ENCODE assay signal across 16 cellular contexts in the genomic region with DNA sequence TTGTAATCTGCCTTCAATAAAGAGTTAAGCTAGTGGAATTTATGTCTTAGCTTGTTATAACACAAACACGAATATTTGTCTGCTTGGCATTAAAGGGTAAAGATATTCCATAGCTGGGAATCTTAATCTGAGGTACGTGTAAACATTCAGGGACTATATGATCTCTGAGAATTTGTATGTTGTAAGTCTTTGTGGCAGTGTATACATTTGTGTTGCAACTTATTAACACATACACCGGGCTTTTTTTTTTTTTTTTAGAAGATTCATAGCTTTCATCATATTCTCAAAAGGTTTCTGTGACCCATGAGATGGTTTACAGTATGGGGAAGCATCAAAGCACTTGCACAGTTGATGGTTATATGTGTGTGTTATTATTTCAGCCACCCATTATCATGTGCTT. TPM values are rescaled to one million over a fixed set of nuclear protein-coding genes. Genes with fewer than 3 reads are reported as not detected.
DNase-seq lines count a peak whose midpoint lies in the region; ATAC-seq and TF ChIP-seq lines count a peak whose summit lies in the region.
"Had no signal": no experiment of that assay in that cellular context is flagged by ENCODE, and none has a peak within 500 bp of the region (broad histone marks: within the 10 kb centered on the region; RNA-seq: fewer than 3 reads in every experiment).

No MANE protein-coding gene starts in this region.

- peak; percentile 11 for DNase-seq in adipocyte (ENCODE audit: low read depth)
- DNase-seq in immature natural killer cell, result no peak
- no peak for DNase-seq in stimulated activated CD4-positive, alpha-beta T cell treated with anti-CD3 and anti-CD28 coated beads, Interleukin-2, amount 100 ng/mL, for 48 hours
- DNase-seq in GM10266 (ENCODE audit: extremely low spot score), result no peak
- DNase-seq in glomerular visceral epithelial cell (ENCODE audit: extremely low spot score), result no peak
- DNase-seq: activated CD4-positive, CD25-positive, alpha-beta regulatory T cell; BE2C; effector CD4-positive, alpha-beta T cell; heart right ventricle; NCI-H1417 treated with DMSO at 0.1 percent for 48 hours had no signal

- no peaks in the 10 kb centered on the region for H3K9me3 Mint-ChIP-seq in immature natural killer cell

- no peaks in the 10 kb centered on the region for H3K27me3 ChIP-seq in BLaER1 treated with 17β-estradiol and CSF1 and Interleukin-3, amounts not matched to agents 10 nM and 100 nM
- H3K27me3 ChIP-seq in HUES6 (ENCODE audit: control insufficient read depth, insufficient read depth, low read length) (no peaks in the 10 kb centered on the region), adipocyte (replicated peaks; ENCODE audit: control insufficient read depth, insufficient read depth, low read length) (no peaks in the 10 kb centered on the region)
- H3K27me3 ChIP-seq: ascending aorta, BE2C, heart right ventricle, SJSA1 had no signal

- no peak for TF ChIP-seq CTCF in GM10266 (IDR thresholded peaks at IDR 0.05; ENCODE audit: control insufficient read depth, insufficient read depth, low read depth, missing control alignments)

- peak overlapping the region in 3 of 5 donors; percentile 29 to 52 (median 44) for H3K4me3 Mint-ChIP-seq in immature natural killer cell

- H3K4me1 ChIP-seq in BLaER1 treated with 17β-estradiol and CSF1 and Interleukin-3, amounts not matched to agents 10 nM and 100 nM, result peaks cover 29 to 37% (median 34%) of the 10 kb centered on the region in 10 experiments
- H3K4me1 ChIP-seq in HUES6 (ENCODE audit: control insufficient read depth, insufficient read depth, low read length) (peaks cover 10% of the 10 kb centered on the region), adipocyte (ENCODE audit: control insufficient read depth, insufficient read depth, low read length) (peaks cover 23% of the 10 kb centered on the region)
- H3K4me1 ChIP-seq: BE2C had no signal

- H3K27ac Mint-ChIP-seq in immature natural killer cell, result peak overlapping the region in 3 of 6 donors; percentile 26 to 78 (median 46)

- H3K27ac ChIP-seq in BLaER1 treated with 17β-estradiol and CSF1 and Interleukin-3, amounts not matched to agents 10 nM and 100 nM, result no peak overlapping the region
- H3K27ac ChIP-seq in HUES6 (ENCODE audit: low read depth, low read length), result no peak overlapping the region
- H3K27ac ChIP-seq: ascending aorta, prostate gland, SJSA1 had no signal

- peaks cover 0 to 3% (median 0%) of the 10 kb centered on the region in 3 donors for H3K36me3 Mint-ChIP-seq in immature natural killer cell

- peak overlapping the region; percentile 78 to 98 (median 90) for H3K4me2 ChIP-seq in BLaER1 treated with 17β-estradiol and CSF1 and Interleukin-3, amounts not matched to agents 10 nM and 100 nM

- peaks cover 13 to 69% (median 44%) of the 10 kb centered on the region in 11 experiments; a peak in 21 of 22 replicates for H4K20me1 ChIP-seq in BLaER1 treated with 17β-estradiol and CSF1 and Interleukin-3, amounts not matched to agents 10 nM and 100 nM

- H3K4me1 Mint-ChIP-seq in immature natural killer cell, result peaks cover 9 to 11% of the 10 kb centered on the region in 2 donors

- no peak for ATAC-seq in GM18861 (IDR thresholded peaks at IDR 0.05; ENCODE audit: unreplicated experiment)
- ATAC-seq: heart right ventricle had no signal

- H3K4me3 ChIP-seq in BLaER1 treated with 17β-estradiol and CSF1 and Interleukin-3, amounts not matched to agents 10 nM and 100 nM, result peak overlapping the region in 2 of 10 experiments; percentile 75 to 77; a peak in 2 of 20 replicates
- H3K4me3 ChIP-seq in HUES6 (ENCODE audit: low read depth, low read length) (peak overlapping the region; percentile 84; the same call in 1 of the 2 replicates), adipocyte (ENCODE audit: low read length) (peak overlapping the region; percentile 40)
- H3K4me3 ChIP-seq: ascending aorta, prostate gland, SJSA1 had no signal

- H3K27me3 Mint-ChIP-seq in immature natural killer cell (ENCODE audit: low read depth in 3 of 3), result peaks cover 7 to 10% (median 7%) of the 10 kb centered on the region in 3 donors

- H3K9me3 ChIP-seq in BLaER1 treated with 17β-estradiol and CSF1 and Interleukin-3, amounts not matched to agents 10 nM and 100 nM (replicated peaks in 1 of 11), result no peaks in the 10 kb centered on the region
- no peaks in the 10 kb centered on the region for H3K9me3 ChIP-seq in HUES6 (ENCODE audit: control insufficient read depth, insufficient read depth, low read depth, low read length)
- no peaks in the 10 kb centered on the region for H3K9me3 ChIP-seq in adipocyte (ENCODE audit: control insufficient read depth, low read length)
- H3K9me3 ChIP-seq: ascending aorta, BE2C, heart right ventricle, prostate gland, SJSA1 had no signal

- H3K9ac ChIP-seq in BLaER1 treated with 17β-estradiol and CSF1 and Interleukin-3, amounts not matched to agents 10 nM and 100 nM, result peak overlapping the region in 4 of 11 experiments; percentile 4 to 90 (median 49); a peak in 5 of 22 replicates
- H3K9ac ChIP-seq in HUES6 (ENCODE audit: low read length) (no peak overlapping the region), adipocyte (ENCODE audit: low read length) (peak overlapping the region; percentile 88)

- H3K36me3 ChIP-seq in BLaER1 treated with 17β-estradiol and CSF1 and Interleukin-3, amounts not matched to agents 10 nM and 100 nM, result peaks cover 13 to 39% (median 19%) of the 10 kb centered on the region in 11 experiments; a peak in 19 of 22 replicates
- peaks cover 23% of the 10 kb centered on the region for H3K36me3 ChIP-seq in HUES6 (ENCODE audit: control insufficient read depth, insufficient read depth, low read length)
- peaks cover 8% of the 10 kb centered on the region for H3K36me3 ChIP-seq in adipocyte (ENCODE audit: control insufficient read depth, insufficient read depth, low read length, severe bottlenecking)
- H3K36me3 ChIP-seq: prostate gland had no signal

RNA-seq across cellular contexts. Expression of a gene that starts 3.0 kb away (rescaled TPM):
- polyA plus RNA-seq in immature natural killer cell, result 10 to 100 TPM; 38.8 to 60.1 (median 50.5) TPM

RNA-seq across cellular contexts. Expression of a gene that starts 3.4 kb away (rescaled TPM):
- polyA plus RNA-seq in immature natural killer cell, result 10 to 100 TPM; 28.3 to 77.9 (median 34.2) TPM

RNA-seq across cellular contexts. Expression of a gene that starts 35.8 kb away (rescaled TPM):
- 10 to 100 TPM in 2 of 3 donors, 1 to 10 TPM in 1; 6.0 to 21.1 (median 16.5) TPM for polyA plus RNA-seq in immature natural killer cell
